ENCODE assay signal across 17 cellular contexts in genomic region chr7:70134029-70134445, GRCh38.
DNase-seq lines count a peak whose midpoint lies in the region; ATAC-seq and TF ChIP-seq lines count a peak whose summit lies in the region.
"Had no signal": no experiment of that assay in that cellular context is flagged by ENCODE, and none has a peak within 500 bp of the region (broad histone marks: within the 10 kb centered on the region; RNA-seq: fewer than 3 reads in every experiment).

No MANE protein-coding gene starts in this region.

- H3K27me3 ChIP-seq in right atrium auricular region (no peaks in the 10 kb centered on the region), subcutaneous abdominal adipose tissue (ENCODE audit: control insufficient read depth in 5 of 5, insufficient read depth in 4 of 5, low read length in 5 of 5) (no peaks in the 10 kb centered on the region)
- H3K27me3 ChIP-seq: stomach had no signal

- no peak overlapping the region for H3K9ac ChIP-seq in subcutaneous abdominal adipose tissue (ENCODE audit: low read length in 5 of 5)

- no peaks in the 10 kb centered on the region for H3K9me3 ChIP-seq in right atrium auricular region
- H3K9me3 ChIP-seq in subcutaneous abdominal adipose tissue (ENCODE audit: control insufficient read depth in 5 of 5, low read length in 5 of 5), result no peaks in the 10 kb centered on the region
- H3K9me3 ChIP-seq: stomach had no signal

- CTCF ChIA-PET in activated CD8-positive, alpha-beta memory T cell treated with anti-CD3 and anti-CD28 coated beads, Interleukin-2, amount 10 ng/mL, durations not matched to agents 7 days and 5 days (lab: Charles Lee), result no interaction called here

- H3K9me3 Mint-ChIP-seq in activated CD8-positive, alpha-beta memory T cell treated with anti-CD3 and anti-CD28 coated beads, Interleukin-2, amount 10 ng/mL, durations not matched to agents 7 days and 5 days (ENCODE audit: low read depth), result no peaks in the 10 kb centered on the region
- H3K9me3 Mint-ChIP-seq in activated naive CD8-positive, alpha-beta T cell treated with anti-CD3 and anti-CD28 coated beads, Interleukin-2, amount 50 U/mL, for 24 hours, result no peaks in the 10 kb centered on the region
- H3K9me3 Mint-ChIP-seq: activated CD4-positive, alpha-beta memory T cell treated with anti-CD3 and anti-CD28 coated beads for 36 hours; activated naive CD8-positive, alpha-beta T cell treated with anti-CD3 and anti-CD28 coated beads, Interleukin-2, amount 10 ng/mL, durations not matched to agents 7 days and 5 days; CD4-positive, alpha-beta T cell; immature natural killer cell; memory B cell; natural killer cell had no signal

- H3K36me3 Mint-ChIP-seq in activated CD8-positive, alpha-beta memory T cell treated with anti-CD3 and anti-CD28 coated beads, Interleukin-2, amount 10 ng/mL, durations not matched to agents 7 days and 5 days, result no peaks in the 10 kb centered on the region
- no peaks in the 10 kb centered on the region for H3K36me3 Mint-ChIP-seq in activated naive CD8-positive, alpha-beta T cell treated with anti-CD3 and anti-CD28 coated beads, Interleukin-2, amount 50 U/mL, for 24 hours (ENCODE audit: low read depth)
- H3K36me3 Mint-ChIP-seq: activated CD4-positive, alpha-beta memory T cell treated with anti-CD3 and anti-CD28 coated beads for 36 hours; activated naive CD8-positive, alpha-beta T cell treated with anti-CD3 and anti-CD28 coated beads, Interleukin-2, amount 10 ng/mL, durations not matched to agents 7 days and 5 days; immature natural killer cell; natural killer cell had no signal

- DNase-seq in Right ventricle myocardium inferior (ENCODE audit: missing footprints) (no peak), right atrium auricular region (ENCODE audit: low spot score) (no peak), NCI-H748 (lab: John Stamatoyannopoulos, UW; ENCODE audit: unreplicated experiment) (peak; percentile 55), epidermal melanocyte (ENCODE audit: insufficient read length, low spot score) (peak; percentile 60)
- no peak for DNase-seq in activated CD4-positive, alpha-beta T cell treated with anti-CD3 and anti-CD28 coated beads, Interleukin-2, amount 50 U/mL, for 4 hours
- no peak for DNase-seq in activated CD8-positive, alpha-beta memory T cell treated with anti-CD3 and anti-CD28 coated beads, Interleukin-2, amount 10 ng/mL, durations not matched to agents 7 days and 5 days
- DNase-seq in activated naive CD8-positive, alpha-beta T cell treated with anti-CD3 and anti-CD28 coated beads, Interleukin-2, amount 50 U/mL, for 24 hours, result no peak
- DNase-seq: activated CD4-positive, alpha-beta memory T cell treated with anti-CD3 and anti-CD28 coated beads for 36 hours; activated naive CD8-positive, alpha-beta T cell treated with anti-CD3 and anti-CD28 coated beads, Interleukin-2, amount 10 ng/mL, durations not matched to agents 7 days and 5 days; activated T-cell treated with anti-CD3 and anti-CD28 coated beads, Interleukin-2, amount 50 U/mL, for 48 hours; CD4-positive, alpha-beta T cell; immature natural killer cell; natural killer cell; stomach had no signal

- ATAC-seq in Right ventricle myocardium inferior, result peak; percentile 39
- no peak for ATAC-seq in activated CD8-positive, alpha-beta memory T cell treated with anti-CD3 and anti-CD28 coated beads, Interleukin-2, amount 10 ng/mL, durations not matched to agents 7 days and 5 days
- ATAC-seq in activated naive CD8-positive, alpha-beta T cell treated with anti-CD3 and anti-CD28 coated beads, Interleukin-2, amount 50 U/mL, for 24 hours, result no peak
- ATAC-seq: natural killer cell had no signal

- peaks cover 12% of the 10 kb centered on the region for H3K27me3 Mint-ChIP-seq in activated CD8-positive, alpha-beta memory T cell treated with anti-CD3 and anti-CD28 coated beads, Interleukin-2, amount 10 ng/mL, durations not matched to agents 7 days and 5 days
- H3K27me3 Mint-ChIP-seq in activated naive CD8-positive, alpha-beta T cell treated with anti-CD3 and anti-CD28 coated beads, Interleukin-2, amount 50 U/mL, for 24 hours, result no peaks in the 10 kb centered on the region
- H3K27me3 Mint-ChIP-seq: activated CD4-positive, alpha-beta memory T cell treated with anti-CD3 and anti-CD28 coated beads for 36 hours; activated naive CD8-positive, alpha-beta T cell treated with anti-CD3 and anti-CD28 coated beads, Interleukin-2, amount 10 ng/mL, durations not matched to agents 7 days and 5 days; CD4-positive, alpha-beta T cell; memory B cell had no signal

- H3K4me1 Mint-ChIP-seq in activated CD8-positive, alpha-beta memory T cell treated with anti-CD3 and anti-CD28 coated beads, Interleukin-2, amount 10 ng/mL, durations not matched to agents 7 days and 5 days, result no peaks in the 10 kb centered on the region
- H3K4me1 Mint-ChIP-seq in activated naive CD8-positive, alpha-beta T cell treated with anti-CD3 and anti-CD28 coated beads, Interleukin-2, amount 50 U/mL, for 24 hours, result no peaks in the 10 kb centered on the region
- H3K4me1 Mint-ChIP-seq: activated naive CD8-positive, alpha-beta T cell treated with anti-CD3 and anti-CD28 coated beads, Interleukin-2, amount 10 ng/mL, durations not matched to agents 7 days and 5 days; immature natural killer cell; memory B cell; natural killer cell had no signal

- H3K27ac Mint-ChIP-seq in activated CD8-positive, alpha-beta memory T cell treated with anti-CD3 and anti-CD28 coated beads, Interleukin-2, amount 10 ng/mL, durations not matched to agents 7 days and 5 days, result no peak overlapping the region
- no peak overlapping the region for H3K27ac Mint-ChIP-seq in activated naive CD8-positive, alpha-beta T cell treated with anti-CD3 and anti-CD28 coated beads, Interleukin-2, amount 50 U/mL, for 24 hours
- H3K27ac Mint-ChIP-seq: activated CD4-positive, alpha-beta memory T cell treated with anti-CD3 and anti-CD28 coated beads for 36 hours; activated naive CD8-positive, alpha-beta T cell treated with anti-CD3 and anti-CD28 coated beads, Interleukin-2, amount 10 ng/mL, durations not matched to agents 7 days and 5 days; CD4-positive, alpha-beta T cell; immature natural killer cell; memory B cell; natural killer cell had no signal

- H3K4me1 ChIP-seq in right atrium auricular region (no peaks in the 10 kb centered on the region), subcutaneous abdominal adipose tissue (ENCODE audit: control insufficient read depth in 5 of 5, insufficient read depth in 5 of 5, low read length in 5 of 5) (peaks cover 3 to 29% (median 22%) of the 10 kb centered on the region in 5 donors)

- intact Hi-C loops in Right ventricle myocardium inferior (cut with DNase I), result no loop called here

- H3K36me3 ChIP-seq in right atrium auricular region, result no peaks in the 10 kb centered on the region
- no peaks in the 10 kb centered on the region for H3K36me3 ChIP-seq in subcutaneous abdominal adipose tissue (ENCODE audit: control insufficient read depth in 5 of 5, insufficient read depth in 5 of 5, low read length in 5 of 5)
- H3K36me3 ChIP-seq: stomach had no signal

- H3K4me3 ChIP-seq in right atrium auricular region (no peak overlapping the region), subcutaneous abdominal adipose tissue (ENCODE audit: low read depth in 1 of 5, low read length in 5 of 5) (no peak overlapping the region)
- H3K4me3 ChIP-seq: SK-N-MC, stomach had no signal

- H3K27ac ChIP-seq in right atrium auricular region (no peak overlapping the region), subcutaneous abdominal adipose tissue (ENCODE audit: low read depth, low read length) (peak overlapping the region; percentile 27)
- H3K27ac ChIP-seq: SK-N-MC, stomach had no signal

- no peak overlapping the region for H3K4me3 Mint-ChIP-seq in activated CD8-positive, alpha-beta memory T cell treated with anti-CD3 and anti-CD28 coated beads, Interleukin-2, amount 10 ng/mL, durations not matched to agents 7 days and 5 days
- H3K4me3 Mint-ChIP-seq in activated naive CD8-positive, alpha-beta T cell treated with anti-CD3 and anti-CD28 coated beads, Interleukin-2, amount 50 U/mL, for 24 hours, result no peak overlapping the region
- H3K4me3 Mint-ChIP-seq: activated CD4-positive, alpha-beta memory T cell treated with anti-CD3 and anti-CD28 coated beads for 36 hours; activated naive CD8-positive, alpha-beta T cell treated with anti-CD3 and anti-CD28 coated beads, Interleukin-2, amount 10 ng/mL, durations not matched to agents 7 days and 5 days; CD4-positive, alpha-beta T cell; immature natural killer cell; memory B cell; natural killer cell had no signal

- no peak for TF ChIP-seq CTCF in right atrium auricular region (IDR thresholded peaks at IDR 0.05)

Comparison
In these comparisons a context has a peak if more than half of its experiments do, and no peak if none do; other contexts are left out.
1. DNase-seq: peak in NCI-H748 (single experiment) and epidermal melanocyte (single experiment); none in Right ventricle myocardium inferior (single experiment), right atrium auricular region (single experiment), activated CD4-positive, alpha-beta T cell treated with anti-CD3 and anti-CD28 coated beads, Interleukin-2, amount 50 U/mL, for 4 hours (0 of 2), activated CD8-positive, alpha-beta memory T cell treated with anti-CD3 and anti-CD28 coated beads, Interleukin-2, amount 10 ng/mL, durations not matched to agents 7 days and 5 days (single experiment) and activated naive CD8-positive, alpha-beta T cell treated with anti-CD3 and anti-CD28 coated beads, Interleukin-2, amount 50 U/mL, for 24 hours (single experiment).